Comparison of ENCODE assay signal across 13 cellular contexts in the genomic region with DNA sequence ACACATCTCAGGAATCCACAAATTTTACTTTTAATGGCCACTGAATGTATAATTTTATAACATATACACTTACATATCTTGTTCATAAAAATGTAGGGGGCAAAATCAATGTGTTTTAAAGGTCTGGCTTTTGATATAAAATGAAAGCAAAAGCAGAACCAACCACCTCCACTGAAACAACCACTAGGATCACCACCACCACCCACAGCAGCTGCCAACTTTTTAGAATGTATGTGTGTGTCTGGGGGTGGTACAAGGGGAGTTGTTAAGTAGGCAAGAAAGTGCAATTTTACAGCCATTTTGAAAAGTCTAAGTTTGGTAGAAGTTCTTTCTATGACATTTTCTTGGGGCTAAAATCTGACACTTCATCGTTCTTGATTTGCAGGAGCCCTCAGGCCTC.
DNase-seq lines count a peak whose midpoint lies in the region; ATAC-seq lines count a peak whose summit lies in the region.
"Had no signal": no experiment of that assay in that cellular context is flagged by ENCODE, and none has a peak within 500 bp of the region (broad histone marks: within the 10 kb centered on the region; RNA-seq: fewer than 3 reads in every experiment).

No MANE protein-coding gene starts in this region.

- ATAC-seq in GM19025 (IDR thresholded peaks at IDR 0.05; ENCODE audit: low read depth, unreplicated experiment) (peak; percentile 74), GM21529 (IDR thresholded peaks at IDR 0.05; ENCODE audit: unreplicated experiment) (peak; percentile 77), HG03159 (IDR thresholded peaks at IDR 0.05; ENCODE audit: unreplicated experiment) (peak; percentile 88)

- DNase-seq in RPMI8226: peak; percentile 35
- DNase-seq in activated T-cell treated with anti-CD3 and anti-CD28 coated beads for 4 hours: no peak
- no peak for DNase-seq in NCI-H2196 (lab: John Stamatoyannopoulos, UW; ENCODE audit: unreplicated experiment)
- no peak for DNase-seq in C1 segment of cervical spinal cord (lab: John Stamatoyannopoulos, UW)
- DNase-seq: activated CD4-positive, alpha-beta memory T cell treated with anti-CD3 and anti-CD28 coated beads for 36 hours; CD4-positive, CD25-positive, alpha-beta regulatory T cell; dorsolateral prefrontal cortex; mesenchymal stem cell; NCI-H1436; NCI-H510A treated with DMSO at 0.1 percent for 48 hours had no signal
